Comparison of ENCODE assay signal across 8 cellular contexts in the genomic region with DNA sequence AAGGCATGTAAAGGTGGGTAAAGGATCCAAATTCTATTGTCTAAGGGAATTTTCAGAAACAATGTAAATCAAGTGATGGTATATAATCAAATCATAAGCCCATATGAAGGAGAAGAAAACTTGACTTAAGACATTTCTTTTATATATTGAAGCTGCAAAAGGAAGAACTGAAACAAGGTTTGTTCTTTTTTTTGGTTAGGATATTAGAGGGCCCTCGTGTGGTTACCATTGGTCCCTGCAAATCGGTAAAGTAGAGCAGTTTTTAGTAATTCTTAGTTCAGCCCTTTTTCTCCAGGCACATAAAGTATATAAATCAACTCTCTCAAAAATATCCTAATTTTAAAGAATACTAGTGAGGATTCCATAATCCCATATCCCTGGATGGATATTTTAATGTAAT.
DNase-seq lines count a peak whose midpoint lies in the region; ATAC-seq, FAIRE-seq and TF ChIP-seq lines count a peak whose summit lies in the region.

No MANE protein-coding gene starts in this region.

- no peaks in the 10 kb centered on the region for H3K27me3 ChIP-seq in astrocyte (ENCODE audit: insufficient read depth, low read length)

- peak; percentile 77 for DNase-seq in SIG-M5 treated with dmso at 0.1 percent for 504 hours (lab: John Stamatoyannopoulos, UW; ENCODE audit: unreplicated experiment)
- no peak for DNase-seq in SIG-M5 (lab: John Stamatoyannopoulos, UW)
- peak; percentile 32 for DNase-seq in M059J (ENCODE audit: low read depth)
- no peak for DNase-seq in astrocyte (ENCODE audit: low read depth)
- DNase-seq in memory B cell (ENCODE audit: low spot score in 2 of 2), result peak in 1 of 2 donors; percentile 54
- DNase-seq in caudate nucleus (lab: John Stamatoyannopoulos, UW), result no peak
- no peak for DNase-seq in amygdala (lab: John Stamatoyannopoulos, UW)
- no peak for DNase-seq in NCI-H2081 treated with DMSO at 0.1 percent for 48 hours (lab: John Stamatoyannopoulos, UW)

- peaks cover 30% of the 10 kb centered on the region for H3K4me1 ChIP-seq in astrocyte (ENCODE audit: insufficient read depth, low read length)

- no peak overlapping the region for H2AFZ ChIP-seq in astrocyte (ENCODE audit: low read depth, low read length)

- H3K27me3 Mint-ChIP-seq in astrocyte (ENCODE audit: low read depth, unreplicated experiment) (no peaks in the 10 kb centered on the region), memory B cell (no peaks in the 10 kb centered on the region)

- TF ChIP-seq CTCF in astrocyte (IDR thresholded peaks at IDR 0.05; ENCODE audit: insufficient read depth, low read depth, low read length), result peak; percentile 53

- H3K4me1 Mint-ChIP-seq in astrocyte (ENCODE audit: low read depth, unreplicated experiment), result peaks cover 41% of the 10 kb centered on the region
- H3K4me1 Mint-ChIP-seq in memory B cell, result peaks cover 28% of the 10 kb centered on the region

- H3K36me3 Mint-ChIP-seq in astrocyte (ENCODE audit: low read depth, unreplicated experiment) (no peaks in the 10 kb centered on the region), memory B cell (no peaks in the 10 kb centered on the region)

- no peak overlapping the region for H3K4me2 ChIP-seq in astrocyte (ENCODE audit: low read length)

- H3K9ac ChIP-seq in astrocyte (ENCODE audit: low read length), result no peak overlapping the region

- peak; percentile 49 for ATAC-seq in memory B cell (ENCODE audit: low read depth)

- H3K9me3 Mint-ChIP-seq in astrocyte (ENCODE audit: unreplicated experiment), result no peaks in the 10 kb centered on the region
- no peaks in the 10 kb centered on the region for H3K9me3 Mint-ChIP-seq in memory B cell

- no peak for FAIRE-seq in astrocyte (lab: Jason Lieb, UNC)

- no peaks in the 10 kb centered on the region for H3K79me2 ChIP-seq in astrocyte (ENCODE audit: insufficient read depth, low read length)

- H3K4me3 ChIP-seq in astrocyte (ENCODE audit: insufficient read depth, low read depth, low read length), result no peak overlapping the region

- H3K4me3 Mint-ChIP-seq in astrocyte (ENCODE audit: unreplicated experiment) (no peak overlapping the region), memory B cell (no peak overlapping the region)

- no peak overlapping the region for H3K27ac Mint-ChIP-seq in astrocyte (ENCODE audit: unreplicated experiment)
- peak overlapping the region; percentile 84 for H3K27ac Mint-ChIP-seq in memory B cell

- no peaks in the 10 kb centered on the region for H3K9me3 ChIP-seq in astrocyte (ENCODE audit: insufficient read depth, low read depth, low read length)

- no peak overlapping the region for H3K27ac ChIP-seq in astrocyte (ENCODE audit: low read depth, low read length)
- no peak overlapping the region for H3K27ac ChIP-seq in caudate nucleus (ENCODE audit: low read depth, low read length)

- no peaks in the 10 kb centered on the region for H3K36me3 ChIP-seq in astrocyte (ENCODE audit: insufficient read depth, low read length)

- H4K20me1 ChIP-seq in astrocyte (ENCODE audit: insufficient read depth, low read length), result no peaks in the 10 kb centered on the region

Comparison
In these comparisons a context has a peak if more than half of its experiments do, and no peak if none do; other contexts are left out.
1. DNase-seq: peak in SIG-M5 treated with dmso at 0.1 percent for 504 hours (single experiment) and M059J (single experiment); none in SIG-M5 (single experiment), astrocyte (single experiment), caudate nucleus (0 of 61), amygdala (0 of 56) and NCI-H2081 treated with DMSO at 0.1 percent for 48 hours (single experiment).